In the genomic region with DNA sequence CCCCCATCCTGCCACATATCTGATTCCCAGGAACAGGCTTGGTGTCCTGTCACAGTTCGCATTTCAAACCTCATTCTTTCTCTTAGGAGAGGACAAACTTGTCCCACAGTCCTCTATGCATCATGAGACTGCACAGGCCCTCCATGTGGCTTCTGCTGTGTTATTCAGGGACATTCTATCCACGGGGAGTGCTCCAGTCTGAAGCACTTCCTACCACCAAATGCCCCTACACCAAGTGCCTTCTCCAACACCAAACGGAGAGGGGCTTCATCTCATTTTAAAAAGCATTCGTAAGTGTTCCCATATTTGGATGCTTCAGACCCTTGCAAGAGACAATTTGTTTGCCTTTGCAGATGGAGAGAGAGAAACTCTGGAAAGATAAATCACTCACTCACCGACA, we compare ENCODE assay signal across 6 cellular contexts. TPM values are rescaled to one million over a fixed set of nuclear protein-coding genes. Genes with fewer than 3 reads are reported as not detected.
DNase-seq lines count a peak whose midpoint lies in the region; ATAC-seq and TF ChIP-seq lines count a peak whose summit lies in the region.
"Not testable (repeated sequence)": the region's sequence is repeated elsewhere in the genome, so short reads cannot be mapped to it uniquely, and the experiment has no call there.

No MANE protein-coding gene starts in this region.

- not testable (repeated sequence) for H4K20me1 ChIP-seq in hepatocyte (ENCODE audit: insufficient read depth, poor library complexity, severe bottlenecking)

- not testable (repeated sequence) for H3K27ac ChIP-seq in hepatocyte

- not testable (repeated sequence) for H3K27me3 Mint-ChIP-seq in nephron (ENCODE audit: low read depth)

- peak overlapping the region in 2 of 3 experiments; percentile 7 to 78 for H3K27ac Mint-ChIP-seq in nephron

- ATAC-seq in left lobe of liver = not testable (repeated sequence)

- H3K36me3 ChIP-seq in hepatocyte (replicated peaks; ENCODE audit: insufficient read depth, low read depth) = not testable (repeated sequence)

- not testable (repeated sequence) for H3K9me3 Mint-ChIP-seq in nephron

- H3K27me3 ChIP-seq in hepatocyte = not testable (repeated sequence)

- peaks cover 20% of the 10 kb centered on the region for H3K4me1 Mint-ChIP-seq in nephron

- H3K9me2 ChIP-seq in hepatocyte (replicated peaks; ENCODE audit: insufficient read depth) = not testable (repeated sequence)

- peak overlapping the region in 1 of 3 experiments; percentile 14 for H3K4me3 Mint-ChIP-seq in nephron

- H3K79me2 ChIP-seq in hepatocyte = not testable (repeated sequence)

- not testable (repeated sequence) for H3K4me3 ChIP-seq in hepatocyte

- TF ChIP-seq CTCF in hepatocyte (IDR thresholded peaks at IDR 0.05; ENCODE audit: poor library complexity); nephron (IDR thresholded peaks at IDR 0.05; ENCODE audit: unreplicated experiment in 3 of 3): not testable (repeated sequence)

- H3K9me3 ChIP-seq in hepatocyte (ENCODE audit: low read depth) = not testable (repeated sequence)

- DNase-seq in ELF-1 (ENCODE audit: low read depth, low spot score) = peak; percentile 1
- peak; percentile 15 for DNase-seq in NAMALWA (ENCODE audit: low spot score)
- DNase-seq in astrocyte of the hippocampus (ENCODE audit: low read depth, low spot score) = peak; percentile 1
- peak; percentile 8 for DNase-seq in hepatocyte (ENCODE audit: low spot score)
- DNase-seq in left lobe of liver (ENCODE audit: low spot score) = peak; percentile 42

- H3K36me3 Mint-ChIP-seq in nephron (ENCODE audit: low read depth) = peaks cover 27% of the 10 kb centered on the region

- H2AFZ ChIP-seq in hepatocyte = not testable (repeated sequence)

- not testable (repeated sequence) for H3K4me2 ChIP-seq in hepatocyte

- WGBS in hepatocyte (ENCODE audit: low lambda C conversion rate, missing lambda C conversion rate) = 89% methylated on average over 5 of the region's 5 CpGs

- H3K4me1 ChIP-seq in hepatocyte (ENCODE audit: insufficient read depth) = not testable (repeated sequence)

RNA-seq across cellular contexts. Expression of a gene that starts 25.3 kb away (rescaled TPM):
- total RNA-seq in hepatocyte = 36.4 and 57.1 TPM in 2 replicates
- polyA plus RNA-seq in hepatocyte = 31.7 and 32.1 TPM in 2 replicates
- 23.0 TPM for total RNA-seq in left lobe of liver
